8 cellular contexts compared by ENCODE assay signal in genomic region chr9:110427497-110428104, GRCh38.
DNase-seq lines count a peak whose midpoint lies in the region; ATAC-seq and TF ChIP-seq lines count a peak whose summit lies in the region.

No MANE protein-coding gene starts in this region.

- TF ChIP-seq CTCF in Loucy (conservative IDR thresholded peaks at IDR 0.05; ENCODE audit: low read length) (peak; percentile 84), hepatocyte (IDR thresholded peaks at IDR 0.05; ENCODE audit: poor library complexity) (peak; percentile 57)

- H3K36me3 ChIP-seq in Loucy (ENCODE audit: insufficient read depth, low read length) (no peaks in the 10 kb centered on the region), hepatocyte (replicated peaks; ENCODE audit: insufficient read depth, low read depth) (no peaks in the 10 kb centered on the region)

- H4K20me1 ChIP-seq in Loucy (ENCODE audit: insufficient read depth, low read length, poor library complexity, severe bottlenecking) = no peaks in the 10 kb centered on the region
- H4K20me1 ChIP-seq in hepatocyte (ENCODE audit: insufficient read depth, poor library complexity, severe bottlenecking) = no peaks in the 10 kb centered on the region

- no peak overlapping the region for H3K4me3 ChIP-seq in Loucy (ENCODE audit: low read length, poor library complexity, severe bottlenecking)
- no peak overlapping the region for H3K4me3 ChIP-seq in hepatocyte

- no peak overlapping the region for H3K9ac ChIP-seq in Loucy (ENCODE audit: low read depth, low read length, poor library complexity, severe bottlenecking)

- DNase-seq in DMS53 treated with DMSO at 0.1 percent for 48 hours (lab: John Stamatoyannopoulos, UW; ENCODE audit: unreplicated experiment) (peak; percentile 3), hepatocyte (ENCODE audit: low spot score) (peak; percentile 69)
- DNase-seq in activated T-cell treated with anti-CD3 and anti-CD28 coated beads, Interleukin-2, amount 50 U/mL, for 72 hours = peak; percentile 26 to 34
- DNase-seq in stimulated activated naive CD8-positive, alpha-beta T cell treated with anti-CD3 and anti-CD28 coated beads, Interleukin-15, Interleukin-2, amounts not matched to agents 100 U/mL and 50 U/mL, for 24 hours = peak; percentile 41
- DNase-seq in activated CD4-positive, CD25-positive, alpha-beta regulatory T cell treated with anti-CD3 and anti-CD28 coated beads, Interleukin-2, amount 50 U/mL, for 72 hours = no peak

- H3K9me3 ChIP-seq in Loucy (ENCODE audit: insufficient read depth, low read depth, low read length) = no peaks in the 10 kb centered on the region
- H3K9me3 ChIP-seq in hepatocyte (ENCODE audit: low read depth) = no peaks in the 10 kb centered on the region

- no peak overlapping the region for H3K27ac ChIP-seq in hepatocyte

- no peaks in the 10 kb centered on the region for H3K36me3 Mint-ChIP-seq in activated T-cell treated with anti-CD3 and anti-CD28 coated beads, Interleukin-2, amount 50 U/mL, for 72 hours (ENCODE audit: insufficient read depth in 2 of 2)

- H3K4me3 Mint-ChIP-seq in activated T-cell treated with anti-CD3 and anti-CD28 coated beads, Interleukin-2, amount 50 U/mL, for 72 hours = no peak overlapping the region

- H3K9me2 ChIP-seq in Loucy (replicated peaks; ENCODE audit: low read depth, low read length) = no peaks in the 10 kb centered on the region
- H3K9me2 ChIP-seq in hepatocyte (replicated peaks; ENCODE audit: insufficient read depth) = no peaks in the 10 kb centered on the region

- no peaks in the 10 kb centered on the region for H3K79me2 ChIP-seq in Loucy (ENCODE audit: insufficient read depth, low read length)
- no peaks in the 10 kb centered on the region for H3K79me2 ChIP-seq in hepatocyte

- H3K27me3 ChIP-seq in Loucy (ENCODE audit: insufficient read depth, low read length, poor library complexity, severe bottlenecking) = no peaks in the 10 kb centered on the region
- H3K27me3 ChIP-seq in hepatocyte = no peaks in the 10 kb centered on the region

- H3K27me3 Mint-ChIP-seq in activated T-cell treated with anti-CD3 and anti-CD28 coated beads, Interleukin-2, amount 50 U/mL, for 72 hours (ENCODE audit: low read depth) = no peaks in the 10 kb centered on the region

- H3K9me3 Mint-ChIP-seq in activated T-cell treated with anti-CD3 and anti-CD28 coated beads, Interleukin-2, amount 50 U/mL, for 72 hours = no peaks in the 10 kb centered on the region

- no peaks in the 10 kb centered on the region for H3K4me1 ChIP-seq in Loucy (ENCODE audit: insufficient read depth, low read length, poor library complexity, severe bottlenecking)
- no peaks in the 10 kb centered on the region for H3K4me1 ChIP-seq in hepatocyte (ENCODE audit: insufficient read depth)

- ATAC-seq in GM19324 (IDR thresholded peaks at IDR 0.05; ENCODE audit: low FRiP score, unreplicated experiment) = peak; percentile 60
- ATAC-seq in activated T-cell treated with anti-CD3 and anti-CD28 coated beads, Interleukin-2, amount 50 U/mL, for 72 hours (replicated peaks in 1 of 2) = no peak
- ATAC-seq in stimulated activated naive CD8-positive, alpha-beta T cell treated with anti-CD3 and anti-CD28 coated beads, Interleukin-15, Interleukin-2, amounts not matched to agents 100 U/mL and 50 U/mL, for 24 hours = no peak
- ATAC-seq in HG03520 (IDR thresholded peaks at IDR 0.05; ENCODE audit: unreplicated experiment) = no peak

- H3K27ac Mint-ChIP-seq in activated T-cell treated with anti-CD3 and anti-CD28 coated beads, Interleukin-2, amount 50 U/mL, for 72 hours = no peak overlapping the region

- no peak overlapping the region for H3K4me2 ChIP-seq in Loucy (ENCODE audit: low read depth, low read length, poor library complexity, severe bottlenecking)
- no peak overlapping the region for H3K4me2 ChIP-seq in hepatocyte

- no peaks in the 10 kb centered on the region for H3K4me1 Mint-ChIP-seq in activated T-cell treated with anti-CD3 and anti-CD28 coated beads, Interleukin-2, amount 50 U/mL, for 72 hours (ENCODE audit: low read depth)

- WGBS in hepatocyte (ENCODE audit: low lambda C conversion rate, missing lambda C conversion rate) = 40% methylated on average over 7 of the region's 7 CpGs

- H2AFZ ChIP-seq in Loucy (ENCODE audit: low read length) (peak overlapping the region; percentile 55), hepatocyte (no peak overlapping the region)

- H3F3A ChIP-seq in Loucy (ENCODE audit: low read depth) = no peaks in the 10 kb centered on the region
